In genomic region chr17:46151762-46152161, GRCh38 we compare ENCODE assay signal across 23 cellular contexts. TPM values are rescaled to one million over a fixed set of nuclear protein-coding genes. Genes with fewer than 3 reads are reported as not detected.
DNase-seq lines count a peak whose midpoint lies in the region; ATAC-seq, FAIRE-seq and TF ChIP-seq lines count a peak whose summit lies in the region.
"Had no signal": no experiment of that assay in that cellular context is flagged by ENCODE, and none has a peak within 500 bp of the region (broad histone marks: within the 10 kb centered on the region; RNA-seq: fewer than 3 reads in every experiment).

No MANE protein-coding gene starts in this region.

- H2AFZ ChIP-seq in PC-9 = no peak overlapping the region
- H2AFZ ChIP-seq: parathyroid adenoma had no signal

- no peaks in the 10 kb centered on the region for H3K27me3 Mint-ChIP-seq in CD8-positive, alpha-beta memory T cell
- H3K27me3 Mint-ChIP-seq: activated CD4-positive, alpha-beta T cell treated with anti-CD3 and anti-CD28 coated beads, Interleukin-2, amount 10 ng/mL, durations not matched to agents 7 days and 5 days had no signal

- H3K27me3 ChIP-seq in CD8-positive, alpha-beta memory T cell (ENCODE audit: insufficient read depth, low read length, poor library complexity, severe bottlenecking) = no peaks in the 10 kb centered on the region
- no peaks in the 10 kb centered on the region for H3K27me3 ChIP-seq in iPS-18a (ENCODE audit: control insufficient read depth, insufficient read depth, low read length)
- no peaks in the 10 kb centered on the region for H3K27me3 ChIP-seq in PC-9 (ENCODE audit: insufficient read depth, low read depth)
- H3K27me3 ChIP-seq: right lobe of liver, SJCRH30, testis had no signal

- H3K4me3 ChIP-seq in A549 (no peak overlapping the region), SK-N-MC (no peak overlapping the region), iPS-18a (ENCODE audit: low read length) (no peak overlapping the region), PC-9 (no peak overlapping the region)
- H3K4me3 ChIP-seq in CD8-positive, alpha-beta memory T cell (ENCODE audit: low read length) = no peak overlapping the region
- H3K4me3 ChIP-seq: right lobe of liver, SJCRH30, testis had no signal

- CTCF ChIA-PET in A549 (lab: Yijun Ruan, JAX) (interaction anchor here (0.9 to 4.1 kb wide), 10 partner anchors 11 to 149 kb away, joined by 3 to 22 read pairs (median 4); partner anchors contain the start of gene KANSL1), PC-9 (lab: Charles Lee) (no interaction called here)
- CTCF ChIA-PET in CD8-positive, alpha-beta memory T cell (lab: Charles Lee) = interaction anchor here (1.0 to 1.4 kb wide), 3 partner anchors 9 to 41 kb away, joined by 3 to 4 read pairs (median 3); partner anchors contain the start of gene KANSL1

- H3K36me3 ChIP-seq in CD8-positive, alpha-beta memory T cell (ENCODE audit: insufficient read depth, low read length) = no peaks in the 10 kb centered on the region
- peaks cover 10% of the 10 kb centered on the region; the same call in 1 of the 2 replicates for H3K36me3 ChIP-seq in SK-N-MC (ENCODE audit: insufficient read depth, low read length)
- H3K36me3 ChIP-seq in iPS-18a (ENCODE audit: control insufficient read depth, low read depth, low read length) = no peaks in the 10 kb centered on the region
- H3K36me3 ChIP-seq in PC-9 (ENCODE audit: low read depth) = 0 out of 2 replicates have a peak, but pooled peaks cover 3% of the 10 kb centered on the region
- H3K36me3 ChIP-seq: right lobe of liver had no signal

- H3K9me3 Mint-ChIP-seq in CD8-positive, alpha-beta memory T cell = no peaks in the 10 kb centered on the region
- H3K9me3 Mint-ChIP-seq: activated CD4-positive, alpha-beta T cell treated with anti-CD3 and anti-CD28 coated beads, Interleukin-2, amount 10 ng/mL, durations not matched to agents 7 days and 5 days; HFFc6; nephron had no signal

- DNase-seq in A549 (ENCODE audit: low read depth in 1 of 2, low spot score in 1 of 2) (no peak), SK-N-MC (ENCODE audit: low read depth, low spot score) (no peak), PC-9 (no peak)
- DNase-seq in CD8-positive, alpha-beta memory T cell = no peak
- DNase-seq in effector CD8-positive, alpha-beta T cell (lab: John Stamatoyannopoulos, UW) = no peak
- DNase-seq: activated CD4-positive, alpha-beta T cell treated with anti-CD3 and anti-CD28 coated beads, Interleukin-2, amount 10 ng/mL, durations not matched to agents 7 days and 5 days; activated CD8-positive, alpha-beta memory T cell treated with anti-CD3 and anti-CD28 coated beads, Interleukin-2, amount 50 U/mL, for 4 hours; activated effector memory CD4-positive, alpha-beta T cell treated with Interleukin-2 at 50 U/mL for 16 hours; amygdala; HFFc6; left cardiac atrium; NCI-H1436; SJCRH30; stimulated activated CD4-positive, alpha-beta T cell treated with anti-CD3 and anti-CD28 coated beads, Interleukin-15, amount 100 ng/mL, for 24 hours; T-helper 2 cell; testis had no signal

- H3K4me1 Mint-ChIP-seq in CD8-positive, alpha-beta memory T cell = peaks cover 88 to 97% (median 96%) of the 10 kb centered on the region in 3 donors

- no peak overlapping the region for H3K9ac ChIP-seq in SK-N-MC (ENCODE audit: insufficient read length)
- no peak overlapping the region for H3K9ac ChIP-seq in iPS-18a (ENCODE audit: low read length)
- H3K9ac ChIP-seq: parathyroid adenoma had no signal

- H3K27ac ChIP-seq in A549 (no peak overlapping the region), SK-N-MC (0 out of 2 replicates have a peak overlapping the region, but pooled peaks have one; percentile 2), iPS-18a (ENCODE audit: low read length) (peak overlapping the region; percentile 8), PC-9 (no peak overlapping the region)
- H3K27ac ChIP-seq in CD8-positive, alpha-beta memory T cell (ENCODE audit: low read depth, low read length) = no peak overlapping the region
- H3K27ac ChIP-seq: parathyroid adenoma, right lobe of liver, SJCRH30, testis had no signal

- FAIRE-seq in A549 (lab: Jason Lieb, UNC) = peak; percentile 28

- H3K4me3 Mint-ChIP-seq in CD8-positive, alpha-beta memory T cell = peak overlapping the region in 2 of 7 donors; percentile 30 to 55
- H3K4me3 Mint-ChIP-seq: activated CD4-positive, alpha-beta T cell treated with anti-CD3 and anti-CD28 coated beads, Interleukin-2, amount 10 ng/mL, durations not matched to agents 7 days and 5 days; HFFc6; nephron had no signal

- ATAC-seq in A549 = no peak
- ATAC-seq in GM21737 (IDR thresholded peaks at IDR 0.05; ENCODE audit: unreplicated experiment) = no peak
- no peak for ATAC-seq in HG02973 (IDR thresholded peaks at IDR 0.05; ENCODE audit: unreplicated experiment)
- ATAC-seq: left cardiac atrium, Panc1 had no signal

- peaks cover 0 to 25% (median 3%) of the 10 kb centered on the region in 3 donors for H3K36me3 Mint-ChIP-seq in CD8-positive, alpha-beta memory T cell

- peaks cover 38% of the 10 kb centered on the region for H3F3A ChIP-seq in PC-9 (ENCODE audit: insufficient read depth, low read depth)

- H3K4me2 ChIP-seq in A549 (no peak overlapping the region; the same call in 2 of the 3 replicates), PC-9 (no peak overlapping the region)

- no peak for TF ChIP-seq EP300 in A549 (IDR thresholded peaks at IDR 0.05)

- H4K20me1 ChIP-seq in PC-9 (ENCODE audit: insufficient read depth) = peaks cover 93% of the 10 kb centered on the region

- no peak for TF ChIP-seq CTCF in A549 (IDR thresholded peaks at IDR 0.05)
- no peak for TF ChIP-seq CTCF in PC-9 (conservative IDR thresholded peaks at IDR 0.05)

- no peaks in the 10 kb centered on the region for H3K9me3 ChIP-seq in A549
- no peaks in the 10 kb centered on the region for H3K9me3 ChIP-seq in CD8-positive, alpha-beta memory T cell (ENCODE audit: low read length)
- H3K9me3 ChIP-seq in SK-N-MC (ENCODE audit: low read depth, low read length) = no peaks in the 10 kb centered on the region
- H3K9me3 ChIP-seq in iPS-18a (ENCODE audit: control insufficient read depth, low read depth, low read length) = no peaks in the 10 kb centered on the region
- H3K9me3 ChIP-seq in PC-9 (ENCODE audit: insufficient read depth, low read depth) = no peaks in the 10 kb centered on the region
- H3K9me3 ChIP-seq: right lobe of liver, SJCRH30, testis had no signal

- POLR2A ChIA-PET in A549 (lab: Yijun Ruan, JAX) = interaction anchor here (0.6 kb wide), 1 partner anchor 90 kb away, joined by 3 read pairs; no protein-coding TSS in a partner anchor
- POLR2A ChIA-PET in CD8-positive, alpha-beta memory T cell (lab: Charles Lee) = interaction anchor here (0.7 kb wide), 1 partner anchor 35 kb away, joined by 3 read pairs; no protein-coding TSS in a partner anchor
- POLR2A ChIA-PET in PC-9 (lab: Charles Lee; ENCODE audit: unreplicated experiment) = no interaction called here

- intact Hi-C loops in PC-9 (cut with micrococcal nuclease; ENCODE audit: unreplicated experiment) = no loop called here

- TF ChIP-seq POLR2A in A549 (IDR thresholded peaks at IDR 0.05; ENCODE audit: low read length) = no peak

- H3K27ac Mint-ChIP-seq in CD8-positive, alpha-beta memory T cell = peak overlapping the region in 5 of 8 donors; percentile 23 to 87 (median 59)
- H3K27ac Mint-ChIP-seq: activated CD4-positive, alpha-beta T cell treated with anti-CD3 and anti-CD28 coated beads, Interleukin-2, amount 10 ng/mL, durations not matched to agents 7 days and 5 days; HFFc6 had no signal

- H3K4me1 ChIP-seq in A549 (peaks cover 61% of the 10 kb centered on the region), iPS-18a (ENCODE audit: control insufficient read depth, low read depth, low read length) (peaks cover 25% of the 10 kb centered on the region), PC-9 (replicated peaks; ENCODE audit: insufficient read depth) (no peaks in the 10 kb centered on the region)
- H3K4me1 ChIP-seq in CD8-positive, alpha-beta memory T cell (ENCODE audit: insufficient read depth, low read length) = peaks cover 96% of the 10 kb centered on the region

- no peaks in the 10 kb centered on the region for H3K9me2 ChIP-seq in PC-9 (ENCODE audit: insufficient read depth)

- TF ChIP-seq RAD21 in A549 (conservative IDR thresholded peaks at IDR 0.05 in 1 of 2, IDR thresholded peaks at IDR 0.05 in 1 of 2) = no peak

- H3K79me2 ChIP-seq in PC-9 (ENCODE audit: low read depth) = peaks cover 98% of the 10 kb centered on the region

- no TSS peak for BruUV-seq in PC-9 (replicated peaks; lab: Mats Ljungman, UMichigan)

TF ChIP-seq in A549, 52 proteins besides CTCF, POLR2A, EP300 and RAD21:
- TF ChIP-seq JUN (IDR thresholded peaks at IDR 0.05) (no peak), CHD4 (IDR thresholded peaks at IDR 0.05; ENCODE audit: borderline replicate concordance) (no peak)

RNA-seq across cellular contexts. Expression of gene KANSL1, which starts 41.5 kb away (rescaled TPM):
- 27.9 and 52.4 TPM in 2 replicates for polyA plus RNA-seq in A549 (2011; rRNA removed)
- 8.6 and 10.8 TPM in 2 replicates for polyA plus RNA-seq in A549 (2012; cell fraction: cytosol; rRNA removed)
- 28.6 and 58.2 TPM in 2 replicates for polyA plus RNA-seq in A549 (2012; cell fraction: nucleus; rRNA removed)
- 21.4 to 26.0 TPM (median 22.6 TPM) in 3 replicates for polyA plus RNA-seq in A549 (2017; fragmentation: RNase III; extraction: RNeasy Plus Mini Kit Qiagen cat#74134 plus additional on column Dnase treatment)
- polyA minus RNA-seq in A549 (2011; rRNA and poly(A)+ RNA removed) = 164 and 170 TPM in 2 replicates
- total RNA-seq in CD8-positive, alpha-beta memory T cell = 10 to 100 TPM; 69.2 to 70.7 TPM
- 20.9 TPM for polyA plus RNA-seq in CD8-positive, alpha-beta memory T cell
- 42.6 and 52.5 TPM in 2 replicates for total RNA-seq in PC-9 (2021)

Comparison
In these comparisons a context has a peak if more than half of its experiments do, and no peak if none do; other contexts are left out.
1. H3K27ac ChIP-seq: peak in SK-N-MC (single experiment) and iPS-18a (single experiment); none in A549 (0 of 2), CD8-positive, alpha-beta memory T cell (single experiment) and PC-9 (single experiment).